Comparison of ENCODE assay signal across 12 cellular contexts in the genomic region with DNA sequence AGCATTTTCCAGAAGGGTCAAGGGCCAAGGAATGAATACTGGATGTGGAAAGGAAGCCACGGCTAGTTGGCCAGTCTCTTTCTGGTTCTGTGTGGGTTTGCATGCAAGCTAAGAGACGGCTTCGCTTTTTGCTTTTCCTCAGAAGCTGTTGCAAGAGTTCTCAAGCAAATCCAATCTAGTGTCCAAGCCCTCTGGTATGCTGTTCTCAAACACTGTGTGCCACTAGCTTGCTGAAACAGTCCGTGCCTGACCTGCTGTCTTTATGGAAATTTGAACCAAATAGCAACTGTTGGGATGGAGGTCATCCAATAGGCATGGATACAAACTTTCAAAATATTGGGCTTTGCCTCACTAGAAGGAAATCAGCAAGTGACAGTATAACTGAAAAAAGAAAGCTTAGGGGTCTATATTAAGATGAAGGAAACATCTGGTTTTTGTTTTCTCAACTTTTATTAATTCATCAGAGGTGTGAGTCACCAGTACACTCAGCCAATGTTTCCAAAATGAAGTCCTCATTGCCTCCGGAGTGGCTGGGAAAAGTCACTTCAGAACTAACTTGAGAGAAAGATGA.
DNase-seq lines count a peak whose midpoint lies in the region; ATAC-seq, FAIRE-seq and TF ChIP-seq lines count a peak whose summit lies in the region.
"Had no signal": no experiment of that assay in that cellular context is flagged by ENCODE, and none has a peak within 500 bp of the region (broad histone marks: within the 10 kb centered on the region; RNA-seq: fewer than 3 reads in every experiment).

No MANE protein-coding gene starts in this region.

- POLR2A ChIA-PET in activated CD8-positive, alpha-beta T cell treated with anti-CD3 and anti-CD28 coated beads for 36 hours (lab: Charles Lee): no interaction called here
- POLR2A ChIA-PET in RWPE1 (lab: Yijun Ruan, JAX; ENCODE audit: low non-redundant PET): no interaction called here

- intact Hi-C loops in heart right ventricle (cut with DNase I): no loop called here
- intact Hi-C loops in activated CD8-positive, alpha-beta T cell treated with anti-CD3 and anti-CD28 coated beads for 36 hours (cut with micrococcal nuclease): no loop called here

- peaks cover 0 to 16% (median 0%) of the 10 kb centered on the region in 9 donors for H3K4me1 ChIP-seq in heart right ventricle

- CTCF ChIA-PET in activated CD8-positive, alpha-beta T cell treated with anti-CD3 and anti-CD28 coated beads for 36 hours (lab: Charles Lee): interaction anchor here (1.0 kb wide), 1 partner anchor 15 kb away, joined by 4 read pairs; no protein-coding TSS in a partner anchor
- CTCF ChIA-PET in RWPE1 (lab: Yijun Ruan, JAX): no interaction called here

- H3K9me3 ChIP-seq in heart right ventricle: no peaks in the 10 kb centered on the region

- H3K4me3 Mint-ChIP-seq in activated CD8-positive, alpha-beta T cell treated with anti-CD3 and anti-CD28 coated beads for 36 hours: no peak overlapping the region

- WGBS in heart right ventricle, 2 donors: 39 to 57% methylated on average over 5 of the region's 5 CpGs

- no peak for TF ChIP-seq CTCF in astrocyte of the cerebellum (IDR thresholded peaks at IDR 0.05; ENCODE audit: low read depth, low read length, missing control alignments)
- no peak for TF ChIP-seq CTCF in heart right ventricle (IDR thresholded peaks at IDR 0.05)
- no peak for TF ChIP-seq CTCF in activated CD8-positive, alpha-beta T cell treated with anti-CD3 and anti-CD28 coated beads for 36 hours (IDR thresholded peaks at IDR 0.05)
- TF ChIP-seq CTCF in RWPE1 (conservative IDR thresholded peaks at IDR 0.05; ENCODE audit: low read depth): no peak

- DNase-seq in Daoy (ENCODE audit: low read depth) (peak; percentile 28), astrocyte of the cerebellum (ENCODE audit: low read depth) (peak; percentile 39), heart right ventricle (peak in 1 of 2 donors; percentile 25), skeletal muscle cell (ENCODE audit: low read depth) (peak; percentile 66), SKM-1 treated with dmso at 0.1 percent for 144 hours (lab: John Stamatoyannopoulos, UW; ENCODE audit: unreplicated experiment) (no peak), GM19239 (ENCODE audit: insufficient read length, low spot score) (no peak), RWPE1 (ENCODE audit: low spot score) (no peak)
- no peak for DNase-seq in activated CD8-positive, alpha-beta T cell treated with anti-CD3 and anti-CD28 coated beads for 36 hours
- DNase-seq: CD8-positive, alpha-beta memory T cell; central memory CD4-positive, alpha-beta T cell; Karpas-422; NCI-H69 had no signal

- ATAC-seq in heart right ventricle: peak; percentile 68 to 91 (median 89)
- ATAC-seq in activated CD8-positive, alpha-beta T cell treated with anti-CD3 and anti-CD28 coated beads for 36 hours: no peak

- H3K9me3 Mint-ChIP-seq in activated CD8-positive, alpha-beta T cell treated with anti-CD3 and anti-CD28 coated beads for 36 hours: no peaks in the 10 kb centered on the region
- H3K9me3 Mint-ChIP-seq: CD8-positive, alpha-beta memory T cell had no signal

- peaks cover 11% of the 10 kb centered on the region for H3K4me1 Mint-ChIP-seq in activated CD8-positive, alpha-beta T cell treated with anti-CD3 and anti-CD28 coated beads for 36 hours (ENCODE audit: low read depth)

- no peaks in the 10 kb centered on the region for H3K36me3 Mint-ChIP-seq in activated CD8-positive, alpha-beta T cell treated with anti-CD3 and anti-CD28 coated beads for 36 hours (ENCODE audit: low read depth)
- H3K36me3 Mint-ChIP-seq: CD8-positive, alpha-beta memory T cell had no signal

- no peak for FAIRE-seq in GM19239 (lab: Jason Lieb, UNC)

- in situ Hi-C loops in astrocyte of the cerebellum (cut with HindIII; ENCODE audit: low sequenced_read_pairs): no loop called here

- H3K27ac Mint-ChIP-seq in activated CD8-positive, alpha-beta T cell treated with anti-CD3 and anti-CD28 coated beads for 36 hours: no peak overlapping the region

- H3K27me3 ChIP-seq in heart right ventricle: no peaks in the 10 kb centered on the region

- no peaks in the 10 kb centered on the region for H3K27me3 Mint-ChIP-seq in activated CD8-positive, alpha-beta T cell treated with anti-CD3 and anti-CD28 coated beads for 36 hours

- H3K4me3 ChIP-seq in astrocyte of the cerebellum (ENCODE audit: low read depth, low read length) (no peak overlapping the region), heart right ventricle (no peak overlapping the region), skeletal muscle cell (ENCODE audit: low read depth, low read length) (no peak overlapping the region)

- H3K27ac ChIP-seq in heart right ventricle: peak overlapping the region; percentile 15 to 75 (median 68)
- no peak overlapping the region for H3K27ac ChIP-seq in RWPE1

- no peaks in the 10 kb centered on the region for H3K36me3 ChIP-seq in heart right ventricle

Comparison
In these comparisons a context has a peak if more than half of its experiments do, and no peak if none do; other contexts are left out.
1. DNase-seq: peak in Daoy (single experiment), astrocyte of the cerebellum (single experiment) and skeletal muscle cell (single experiment); none in SKM-1 treated with dmso at 0.1 percent for 144 hours (single experiment), activated CD8-positive, alpha-beta T cell treated with anti-CD3 and anti-CD28 coated beads for 36 hours (single experiment), GM19239 (single experiment) and RWPE1 (single experiment).